Comparison of ENCODE assay signal across 8 cellular contexts in the genomic region with DNA sequence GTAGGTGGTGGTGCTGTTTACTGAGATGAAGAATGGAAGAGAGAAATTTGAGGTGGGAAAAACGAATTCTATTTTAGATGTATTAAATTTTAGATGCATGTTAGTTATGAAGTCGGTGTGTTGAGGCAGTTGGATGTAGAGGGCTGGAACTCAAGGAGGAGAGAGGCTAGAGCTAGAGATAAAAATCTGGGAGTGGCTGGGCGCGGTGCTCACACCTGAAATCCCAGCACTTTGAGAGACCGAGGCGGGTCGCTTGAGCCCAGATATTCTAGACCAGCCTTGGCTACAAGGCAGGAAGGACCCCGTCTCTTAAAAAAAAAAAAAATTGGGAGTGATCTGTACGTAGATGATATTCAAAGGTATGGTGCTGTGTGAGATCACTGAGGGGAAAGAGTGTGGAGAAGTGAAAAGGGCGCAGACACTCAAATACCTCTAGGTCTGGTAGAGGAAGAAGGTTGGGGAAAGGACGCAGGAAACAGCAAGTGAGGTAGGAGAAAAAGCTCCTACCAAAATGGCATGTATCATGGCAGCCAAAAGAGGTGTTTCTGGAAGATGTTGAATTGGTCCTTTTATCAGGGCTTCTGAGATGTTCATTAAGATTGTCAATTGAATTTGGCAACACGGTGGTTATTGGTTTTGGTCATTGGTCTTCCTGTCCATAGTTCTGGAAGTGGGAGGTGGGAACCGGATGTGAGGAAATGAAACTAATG. TPM values are rescaled to one million over a fixed set of nuclear protein-coding genes. Genes with fewer than 3 reads are reported as not detected.
DNase-seq lines count a peak whose midpoint lies in the region; ATAC-seq and TF ChIP-seq lines count a peak whose summit lies in the region.

No MANE protein-coding gene starts in this region.

- H3K27ac ChIP-seq in OCI-LY3 (ENCODE audit: low read length) = peak overlapping the region; percentile 78

- ATAC-seq in effector memory CD8-positive, alpha-beta T cell (replicated peaks) = no peak
- ATAC-seq in GM18517 (IDR thresholded peaks at IDR 0.05; ENCODE audit: unreplicated experiment) (no peak), GM21360 (IDR thresholded peaks at IDR 0.05; ENCODE audit: unreplicated experiment) (no peak)

- H3K79me2 ChIP-seq in OCI-LY3 (ENCODE audit: low read length) = peaks cover 71% of the 10 kb centered on the region

- H3K4me1 ChIP-seq in OCI-LY3 (ENCODE audit: low read length) = peaks cover 16% of the 10 kb centered on the region

- DNase-seq in G401 (ENCODE audit: low spot score) (peak; percentile 63), osteocyte (ENCODE audit: extremely low spot score, unreplicated experiment) (no peak), AG08396 (ENCODE audit: low spot score) (no peak)
- DNase-seq in effector memory CD8-positive, alpha-beta T cell = no peak
- DNase-seq in activated effector memory CD4-positive, alpha-beta T cell treated with Interleukin-2 at 50 U/mL for 16 hours = no peak

- peak overlapping the region; percentile 93 for H3K4me3 ChIP-seq in OCI-LY3 (ENCODE audit: low read length)

- H3K36me3 Mint-ChIP-seq in effector memory CD8-positive, alpha-beta T cell (ENCODE audit: insufficient read depth) = peaks cover 6% of the 10 kb centered on the region
- peaks cover 5% of the 10 kb centered on the region for H3K36me3 Mint-ChIP-seq in osteocyte (ENCODE audit: unreplicated experiment)

- in situ Hi-C loops in G401 (cut with HindIII; ENCODE audit: low sequenced_read_pairs) = no loop called here

- H3K9me3 Mint-ChIP-seq in effector memory CD8-positive, alpha-beta T cell = no peaks in the 10 kb centered on the region
- no peaks in the 10 kb centered on the region for H3K9me3 Mint-ChIP-seq in osteocyte (ENCODE audit: unreplicated experiment)

- H3K4me2 ChIP-seq in OCI-LY3 (ENCODE audit: low read length) = peak overlapping the region; percentile 68

- no peaks in the 10 kb centered on the region for H3K27me3 ChIP-seq in OCI-LY3 (ENCODE audit: low read depth, low read length)

- no peaks in the 10 kb centered on the region for H3K27me3 Mint-ChIP-seq in effector memory CD8-positive, alpha-beta T cell
- H3K27me3 Mint-ChIP-seq in osteocyte (ENCODE audit: unreplicated experiment) = no peaks in the 10 kb centered on the region

- H3K27ac Mint-ChIP-seq in effector memory CD8-positive, alpha-beta T cell = peak overlapping the region; percentile 58 to 79
- H3K27ac Mint-ChIP-seq in osteocyte (ENCODE audit: unreplicated experiment) = peak overlapping the region; percentile 90

- H3K4me3 Mint-ChIP-seq in effector memory CD8-positive, alpha-beta T cell = peak overlapping the region; percentile 72 to 78
- peak overlapping the region; percentile 78 for H3K4me3 Mint-ChIP-seq in osteocyte (ENCODE audit: unreplicated experiment)

- H2AFZ ChIP-seq in OCI-LY3 (ENCODE audit: low read depth, low read length) = no peak overlapping the region

- no peaks in the 10 kb centered on the region for H3K9me3 ChIP-seq in OCI-LY3 (ENCODE audit: insufficient read depth, low read length)

- peaks cover 34 to 39% of the 10 kb centered on the region in 2 donors for H3K4me1 Mint-ChIP-seq in effector memory CD8-positive, alpha-beta T cell (ENCODE audit: low read depth in 2 of 2)
- H3K4me1 Mint-ChIP-seq in osteocyte (ENCODE audit: unreplicated experiment) = peaks cover 43% of the 10 kb centered on the region

- TF ChIP-seq CTCF in OCI-LY3 (IDR thresholded peaks at IDR 0.05; ENCODE audit: low read depth, low read length) (no peak), osteocyte (IDR thresholded peaks at IDR 0.05) (no peak)

- H3K36me3 ChIP-seq in OCI-LY3 (replicated peaks; ENCODE audit: low read depth, low read length) = peaks cover 6% of the 10 kb centered on the region

- H3K9ac ChIP-seq in OCI-LY3 (ENCODE audit: low read length) = peak overlapping the region; percentile 97

- H4K20me1 ChIP-seq in OCI-LY3 (ENCODE audit: insufficient read depth, low read length) = peaks cover 54% of the 10 kb centered on the region

RNA-seq across cellular contexts. Expression of gene YEATS2, which starts 1.8 kb away (rescaled TPM):
- 32.1 and 34.2 TPM in 2 replicates for total RNA-seq in G401 (2014; rRNA removed; shearing (Covaris generic))
- total RNA-seq in osteocyte = 40.8 and 41.4 TPM in 2 replicates
